Comparison of ENCODE assay signal across 1 cellular context in genomic region chr1:225848044-225848955, GRCh38.
A peak's percentile ranks its signal among the peaks of the same experiment; 100 is the strongest.
TF ChIP-seq lines count a peak whose summit lies in the region.

No MANE protein-coding gene starts in this region.

TF ChIP-seq in K562, 482 proteins besides CTCF, POLR2A, EP300 and RAD21 (continued from another document):
- TF ChIP-seq POLR2G (IDR thresholded peaks at IDR 0.05; ENCODE audit: low read depth, low read length): peak; percentile 41; the same call in 1 of the 2 replicates
- peak; percentile 81 for TF ChIP-seq EGR1 (conservative IDR thresholded peaks at IDR 0.05)
